1 cellular context compared by ENCODE assay signal in the genomic region with DNA sequence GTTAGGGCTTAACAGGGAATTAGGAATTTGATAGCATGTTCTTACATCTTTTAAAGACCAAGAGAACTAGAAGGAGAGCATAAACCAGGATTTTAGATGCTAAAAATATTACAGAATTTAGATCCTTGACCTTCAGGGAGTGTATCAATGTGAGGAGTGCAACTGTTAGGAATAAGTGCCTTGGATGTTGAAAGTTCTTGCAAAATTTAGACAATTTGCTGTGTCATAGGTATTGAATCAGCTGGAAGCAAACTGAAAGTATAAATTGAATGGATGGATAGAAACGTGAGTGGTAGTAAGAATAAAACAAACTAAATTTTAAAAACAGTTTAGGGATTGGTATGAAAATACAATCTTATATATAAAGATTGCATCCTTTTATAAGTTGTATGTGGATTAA.
TF ChIP-seq lines count a peak whose summit lies in the region.

No MANE protein-coding gene starts in this region.

TF ChIP-seq in K562, 482 proteins besides CTCF, POLR2A, EP300 and RAD21 (continued from another document):
- TF ChIP-seq PTTG1 (tag; IDR thresholded peaks at IDR 0.05; ENCODE audit: low read depth) (no peak), ETV5 (CRISPR knock-in tag; IDR thresholded peaks at IDR 0.05; ENCODE audit: low read depth) (no peak)
